In the genomic region with DNA sequence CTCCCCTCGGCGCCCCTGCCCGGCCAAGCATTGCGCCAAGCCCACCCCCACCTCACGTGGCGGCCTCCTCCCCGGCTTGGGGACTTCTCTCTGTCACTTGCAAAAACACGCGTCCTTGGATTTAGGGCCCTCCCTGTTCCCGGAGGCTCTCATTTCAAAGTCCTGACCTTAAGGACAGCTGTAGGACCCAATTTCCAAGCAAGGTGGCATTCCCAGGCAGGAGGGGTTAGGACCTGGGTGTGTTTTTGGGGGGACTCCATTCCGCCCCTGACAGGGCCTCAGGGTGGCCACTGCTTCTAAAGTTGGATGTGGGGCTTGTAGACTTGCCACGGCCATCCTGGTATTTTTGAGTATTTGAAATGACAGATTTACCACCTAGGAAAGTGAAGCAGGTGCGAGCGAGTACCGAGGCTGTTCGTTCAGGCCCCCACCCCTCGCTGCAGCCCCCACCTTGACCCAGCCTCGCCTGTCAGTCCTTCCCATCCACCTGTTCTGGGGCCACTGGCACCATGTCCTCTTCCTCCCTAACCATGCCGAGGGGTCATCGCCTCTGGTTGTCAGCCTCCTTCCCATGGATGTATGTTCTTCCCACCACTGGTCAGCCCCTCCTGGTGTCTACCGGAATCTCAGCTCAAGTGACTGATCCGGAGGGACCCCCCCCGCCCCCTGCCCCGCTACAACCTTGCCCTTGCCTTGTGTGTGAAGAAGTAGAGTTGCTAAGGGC, we compare ENCODE assay signal across 18 cellular contexts.
"Had no signal": no experiment of that assay in that cellular context is flagged by ENCODE, and none has a peak within 500 bp of the region (broad histone marks: within the 10 kb centered on the region; RNA-seq: fewer than 3 reads in every experiment).

No MANE protein-coding gene starts in this region.

- H3K4me3 ChIP-seq: SK-N-MC, stomach, thyroid gland had no signal

- H3K9me3 ChIP-seq: stomach, thyroid gland had no signal

- H3K4me1 Mint-ChIP-seq: activated CD4-positive, alpha-beta T cell treated with anti-CD3 and anti-CD28 coated beads, Interleukin-2, amount 10 ng/mL, durations not matched to agents 24 days and 14 days; brain; central memory CD8-positive, alpha-beta T cell; immature natural killer cell; memory B cell; T-cell had no signal

- ATAC-seq: left colon, T-cell had no signal

- H3K36me3 Mint-ChIP-seq: brain, immature natural killer cell, T-cell had no signal

- H3K36me3 ChIP-seq: stomach, thyroid gland had no signal

- DNase-seq: activated CD4-positive, alpha-beta T cell treated with anti-CD3 and anti-CD28 coated beads, Interleukin-2, amount 10 ng/mL, durations not matched to agents 24 days and 14 days; activated CD8-positive, alpha-beta memory T cell treated with anti-CD3 and anti-CD28 coated beads for 24 hours; amygdala; immature natural killer cell; nephron progenitor cell; stimulated activated CD4-positive, alpha-beta T cell treated with anti-CD3 and anti-CD28 coated beads, Interleukin-15, amount 100 ng/mL, for 24 hours; stimulated activated CD4-positive, alpha-beta T cell treated with anti-CD3 and anti-CD28 coated beads, Interleukin-4, amount 100 ng/mL, for 4 hours; stomach; T-cell; T1000; thyroid gland had no signal

- H3K27me3 ChIP-seq: thyroid gland had no signal

- H3K4me1 ChIP-seq: stomach, thyroid gland had no signal

- H3K4me3 Mint-ChIP-seq: activated CD4-positive, alpha-beta T cell treated with anti-CD3 and anti-CD28 coated beads, Interleukin-2, amount 10 ng/mL, durations not matched to agents 24 days and 14 days; activated naive CD8-positive, alpha-beta T cell; brain; central memory CD8-positive, alpha-beta T cell; immature natural killer cell; memory B cell; nephron progenitor cell; T-cell had no signal

- H3K27ac ChIP-seq: SK-N-MC, stomach, thyroid gland, VCaP had no signal

- H3K9me3 Mint-ChIP-seq: central memory CD8-positive, alpha-beta T cell; immature natural killer cell had no signal

- H3K27ac Mint-ChIP-seq: activated CD4-positive, alpha-beta T cell treated with anti-CD3 and anti-CD28 coated beads, Interleukin-2, amount 10 ng/mL, durations not matched to agents 24 days and 14 days; activated naive CD8-positive, alpha-beta T cell; brain; immature natural killer cell; memory B cell; T-cell had no signal
